8 cellular contexts compared by ENCODE assay signal in genomic region chr2:6877402-6878305, GRCh38. TPM values are rescaled to one million over a fixed set of nuclear protein-coding genes. Genes with fewer than 3 reads are reported as not detected.
DNase-seq lines count a peak whose midpoint lies in the region; ATAC-seq and TF ChIP-seq lines count a peak whose summit lies in the region.

A gene with protein sequence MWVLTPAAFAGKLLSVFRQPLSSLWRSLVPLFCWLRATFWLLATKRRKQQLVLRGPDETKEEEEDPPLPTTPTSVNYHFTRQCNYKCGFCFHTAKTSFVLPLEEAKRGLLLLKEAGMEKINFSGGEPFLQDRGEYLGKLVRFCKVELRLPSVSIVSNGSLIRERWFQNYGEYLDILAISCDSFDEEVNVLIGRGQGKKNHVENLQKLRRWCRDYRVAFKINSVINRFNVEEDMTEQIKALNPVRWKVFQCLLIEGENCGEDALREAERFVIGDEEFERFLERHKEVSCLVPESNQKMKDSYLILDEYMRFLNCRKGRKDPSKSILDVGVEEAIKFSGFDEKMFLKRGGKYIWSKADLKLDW (plus strand): TSS chr2:6877777. CDS start chr2:6877801, 24 bp downstream.

- intact Hi-C loops in colonic mucosa (cut with DNase I), result no loop called here

- no peaks in the 10 kb centered on the region for H3K36me3 Mint-ChIP-seq in neural progenitor cell

- no peaks in the 10 kb centered on the region for H4K20me1 ChIP-seq in neural progenitor cell (ENCODE audit: low read depth)

- H3K9ac ChIP-seq in colonic mucosa (ENCODE audit: low read depth in 2 of 2, low read length in 2 of 2) (peak within 1 kb of the TSS in 1 of 2 donors; percentile 13), mucosa of rectum (ENCODE audit: low read depth in 1 of 2, low read length in 2 of 2) (peak within 1 kb of the TSS; percentile 16 to 57), neural progenitor cell (no peak within 1 kb of the TSS)

- DNase-seq in DMS79 treated with DMSO at 0.1 percent for 48 hours (lab: John Stamatoyannopoulos, UW) (peak; percentile 89), HT-29 (ENCODE audit: low spot score) (peak; percentile 41), SJSA1 (ENCODE audit: low read depth in 1 of 2, low spot score in 2 of 2) (no peak), colonic mucosa (peak; percentile 33), NCI-H2227 treated with DMSO at 0.1 percent for 48 hours (lab: John Stamatoyannopoulos, UW) (no peak), neural progenitor cell (ENCODE audit: low spot score) (no peak)

- no peak within 1 kb of the TSS for H3K4me2 ChIP-seq in neural progenitor cell

- TF ChIP-seq CTCF in colonic mucosa (IDR thresholded peaks at IDR 0.05) (no peak), neural progenitor cell (IDR thresholded peaks at IDR 0.05) (no peak)

- peak; percentile 38 for ATAC-seq in GM19468 (IDR thresholded peaks at IDR 0.05; ENCODE audit: extremely low read depth, unreplicated experiment)

- H3K4me3 ChIP-seq in SJSA1, result peak within 1 kb of the TSS; percentile 6; the same call in 1 of the 2 replicates
- peak within 1 kb of the TSS; percentile 19 for H3K4me3 ChIP-seq in colonic mucosa
- H3K4me3 ChIP-seq in mucosa of rectum (ENCODE audit: low read length in 2 of 2), result peak within 1 kb of the TSS; percentile 65 to 76
- H3K4me3 ChIP-seq in neural progenitor cell, result no peak within 1 kb of the TSS

- H3K36me3 ChIP-seq in SJSA1, result no peaks in the 10 kb centered on the region
- no peaks in the 10 kb centered on the region for H3K36me3 ChIP-seq in colonic mucosa
- no peaks in the 10 kb centered on the region for H3K36me3 ChIP-seq in mucosa of rectum (ENCODE audit: control insufficient read depth in 2 of 2, insufficient read depth in 2 of 2, low read length in 2 of 2)
- H3K36me3 ChIP-seq in neural progenitor cell, result no peaks in the 10 kb centered on the region

- H3K27ac ChIP-seq in SJSA1 (no peak within 1 kb of the TSS), colonic mucosa (no peak within 1 kb of the TSS), mucosa of rectum (ENCODE audit: low read depth in 2 of 2, low read length in 2 of 2) (peak within 1 kb of the TSS; percentile 13 to 59), neural progenitor cell (no peak within 1 kb of the TSS)

- no peak within 1 kb of the TSS for H3K4me3 Mint-ChIP-seq in neural progenitor cell

- H3F3A ChIP-seq in neural progenitor cell (ENCODE audit: low read depth), result no peaks in the 10 kb centered on the region

- H3K79me2 ChIP-seq in neural progenitor cell (ENCODE audit: low read depth), result no peaks in the 10 kb centered on the region

- H3K4me1 ChIP-seq in SJSA1 (replicated peaks) (no peaks in the 10 kb centered on the region), colonic mucosa (no peaks in the 10 kb centered on the region), mucosa of rectum (ENCODE audit: control insufficient read depth in 2 of 2, insufficient read depth in 2 of 2, low read length in 2 of 2) (peaks cover 3 to 6% of the 10 kb centered on the region in 2 donors), neural progenitor cell (no peaks in the 10 kb centered on the region)

- H3K27me3 Mint-ChIP-seq in neural progenitor cell (ENCODE audit: insufficient read depth, low read depth), result peaks cover 2% of the 10 kb centered on the region

- H3K27ac Mint-ChIP-seq in neural progenitor cell, result no peak within 1 kb of the TSS

- H3K9me3 ChIP-seq in SJSA1 (replicated peaks) (no peaks in the 10 kb centered on the region), colonic mucosa (no peaks in the 10 kb centered on the region), mucosa of rectum (ENCODE audit: control insufficient read depth in 2 of 2, low read length in 2 of 2) (no peaks in the 10 kb centered on the region), neural progenitor cell (ENCODE audit: low read depth) (peaks cover 9% of the 10 kb centered on the region)

- peaks cover 14% of the 10 kb centered on the region for H3K9me3 Mint-ChIP-seq in neural progenitor cell

- H2AFZ ChIP-seq in neural progenitor cell (replicated peaks), result no peak within 1 kb of the TSS

- no peaks in the 10 kb centered on the region for H3K27me3 ChIP-seq in SJSA1 (replicated peaks)
- H3K27me3 ChIP-seq in colonic mucosa, result no peaks in the 10 kb centered on the region
- no peaks in the 10 kb centered on the region for H3K27me3 ChIP-seq in mucosa of rectum (ENCODE audit: control insufficient read depth in 2 of 2, insufficient read depth in 2 of 2, low read length in 2 of 2)
- H3K27me3 ChIP-seq in neural progenitor cell, result no peaks in the 10 kb centered on the region

- no peaks in the 10 kb centered on the region for H3K4me1 Mint-ChIP-seq in neural progenitor cell

RNA-seq across cellular contexts. Expression of the gene that starts here (rescaled TPM):
- total RNA-seq in HT-29 (2014; rRNA removed; shearing (Covaris generic)), result 0.78 and 1.6 TPM in 2 replicates
- not detected in 2 replicates for total RNA-seq in SJSA1 (2014; rRNA removed; shearing (Covaris generic))
- total RNA-seq in colonic mucosa (1 to 10 TPM in 1 of 2 donors, under 1 TPM in 1; 0.72 to 4.7 TPM), neural progenitor cell (ENCODE audit: low replicate concordance) (not detected in 2 replicates)

Comparison
In these comparisons a context has a peak if more than half of its experiments do, and no peak if none do; other contexts are left out.
1. DNase-seq: peak in DMS79 treated with DMSO at 0.1 percent for 48 hours (single experiment), HT-29 (single experiment) and colonic mucosa (single experiment); none in SJSA1 (0 of 2), NCI-H2227 treated with DMSO at 0.1 percent for 48 hours (single experiment) and neural progenitor cell (single experiment).
2. H3K27ac ChIP-seq: peak in mucosa of rectum (2 of 2); none in SJSA1 (single experiment), colonic mucosa (single experiment) and neural progenitor cell (single experiment).